31 cellular contexts compared by ENCODE assay signal in the genomic region with DNA sequence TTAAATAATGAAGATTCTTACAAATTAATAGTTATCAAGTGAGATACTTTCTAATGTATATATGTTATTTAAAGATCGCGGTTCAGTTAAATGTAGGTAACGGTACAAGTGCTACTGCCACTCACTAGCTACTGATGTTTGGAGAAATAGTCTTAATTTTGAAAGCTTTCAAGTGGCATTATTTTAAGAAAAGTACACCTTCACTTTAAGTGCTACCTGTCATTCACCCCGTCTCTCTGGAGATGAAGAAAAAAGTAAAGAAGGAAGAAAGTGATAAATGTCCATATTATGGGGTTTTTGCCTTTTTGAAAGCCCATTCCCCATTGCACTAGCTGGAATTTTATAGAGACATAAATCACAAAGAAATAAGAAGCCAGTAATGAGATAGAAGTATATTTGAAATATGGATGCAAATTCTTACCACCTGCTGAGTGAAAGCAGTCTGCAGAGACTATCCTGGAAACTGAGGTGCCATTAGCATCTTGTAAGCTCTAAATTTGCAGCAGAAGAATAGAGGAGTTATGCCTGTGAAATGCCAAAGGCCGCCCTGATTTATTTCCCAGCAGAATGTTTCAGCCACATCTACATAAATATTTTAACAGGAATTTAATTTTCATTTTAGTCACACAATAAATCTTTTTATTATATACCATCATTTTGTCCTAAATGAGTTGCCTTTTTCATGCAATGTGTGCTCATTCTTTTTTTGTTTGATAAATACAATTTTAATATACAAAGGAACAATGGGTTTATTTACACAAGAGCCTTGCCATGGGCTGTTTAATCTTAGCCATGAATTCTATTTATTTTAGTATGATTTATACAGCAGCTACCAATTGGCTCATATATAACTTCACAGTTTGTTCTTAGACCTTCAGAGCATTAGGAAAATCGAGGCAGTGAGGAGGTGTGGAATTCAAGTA.
"Had no signal": no experiment of that assay in that cellular context is flagged by ENCODE, and none has a peak within 500 bp of the region (broad histone marks: within the 10 kb centered on the region; RNA-seq: fewer than 3 reads in every experiment).

No MANE protein-coding gene starts in this region.

- H3K9me3 ChIP-seq: adrenal gland, body of pancreas, esophagus muscularis mucosa, gastrocnemius medialis, heart left ventricle had no signal

- ATAC-seq: activated CD4-positive, CD25-positive, alpha-beta regulatory T cell treated with anti-CD3 and anti-CD28 coated beads, Interleukin-2, amount 50 U/mL, for 24 hours; activated CD8-positive, alpha-beta memory T cell treated with anti-CD3 and anti-CD28 coated beads, Interleukin-2, amount 10 ng/mL, durations not matched to agents 7 days and 5 days; activated CD8-positive, alpha-beta T cell treated with anti-CD3 and anti-CD28 coated beads, Interleukin-2, amount 10 ng/mL, durations not matched to agents 7 days and 5 days; activated naive CD8-positive, alpha-beta T cell treated with anti-CD3 and anti-CD28 coated beads, Interleukin-2, amount 50 U/mL, for 24 hours; body of pancreas; effector memory CD8-positive, alpha-beta T cell; foreskin keratinocyte; gastrocnemius medialis; heart left ventricle had no signal

- H3K27me3 ChIP-seq: adrenal gland, body of pancreas, esophagus muscularis mucosa, foreskin keratinocyte, gastrocnemius medialis, heart left ventricle had no signal

- DNase-seq: activated B cell treated with CpG ODN at 0.5 μM for 24 hours; activated CD4-positive, alpha-beta T cell treated with anti-CD3 and anti-CD28 coated beads for 48 hours; activated CD4-positive, alpha-beta T cell treated with anti-CD3 and anti-CD28 coated beads, Interleukin-2, amount 50 U/mL, for 1 hour; activated CD4-positive, alpha-beta T cell treated with anti-CD3 and anti-CD28 coated beads, Interleukin-2, amount 50 U/mL, for 48 hours; activated CD8-positive, alpha-beta memory T cell treated with anti-CD3 and anti-CD28 coated beads, Interleukin-2, amount 10 ng/mL, durations not matched to agents 7 days and 5 days; activated CD8-positive, alpha-beta memory T cell treated with anti-CD3 and anti-CD28 coated beads, Interleukin-2, amount 50 U/mL, for 4 hours; activated CD8-positive, alpha-beta T cell treated with anti-CD3 and anti-CD28 coated beads, Interleukin-2, amount 10 ng/mL, durations not matched to agents 7 days and 5 days; activated effector memory CD4-positive, alpha-beta T cell treated with anti-CD3 and anti-CD28 coated beads, Interleukin-2, amount 50 U/mL, for 16 hours; activated naive CD4-positive, alpha-beta T cell treated with anti-CD3 and anti-CD28 coated beads for 36 hours; activated naive CD8-positive, alpha-beta T cell treated with anti-CD3 and anti-CD28 coated beads for 36 hours; activated naive CD8-positive, alpha-beta T cell treated with anti-CD3 and anti-CD28 coated beads, Interleukin-2, amount 50 U/mL, for 24 hours; activated T-cell treated with anti-CD3 and anti-CD28 coated beads, Interleukin-2, amount 50 U/mL, for 1 hour; activated T-cell treated with anti-CD3 and anti-CD28 coated beads, Interleukin-2, amount 50 U/mL, for 48 hours; adrenal gland; amygdala; aorta; body of pancreas; caudate nucleus; cortex of kidney; dermis blood vessel endothelial cell; effector CD4-positive, alpha-beta T cell; effector memory CD8-positive, alpha-beta T cell; erythroblast; foreskin keratinocyte; gastrocnemius medialis; glutamatergic neuron; heart left ventricle; T-helper 2 cell; WERI-Rb-1 had no signal

- H3K27ac ChIP-seq: adrenal gland, body of pancreas, esophagus muscularis mucosa, foreskin keratinocyte, gastrocnemius medialis, heart left ventricle, WERI-Rb-1 had no signal

- H3K4me3 ChIP-seq: adrenal gland, body of pancreas, esophagus muscularis mucosa, gastrocnemius medialis, heart left ventricle had no signal

- H3K36me3 ChIP-seq: adrenal gland, esophagus muscularis mucosa, gastrocnemius medialis, heart left ventricle, WERI-Rb-1 had no signal

- H3K4me1 ChIP-seq: adrenal gland, body of pancreas, foreskin keratinocyte, gastrocnemius medialis, heart left ventricle had no signal
